ENCODE assay signal across 1 cellular context in the genomic region with DNA sequence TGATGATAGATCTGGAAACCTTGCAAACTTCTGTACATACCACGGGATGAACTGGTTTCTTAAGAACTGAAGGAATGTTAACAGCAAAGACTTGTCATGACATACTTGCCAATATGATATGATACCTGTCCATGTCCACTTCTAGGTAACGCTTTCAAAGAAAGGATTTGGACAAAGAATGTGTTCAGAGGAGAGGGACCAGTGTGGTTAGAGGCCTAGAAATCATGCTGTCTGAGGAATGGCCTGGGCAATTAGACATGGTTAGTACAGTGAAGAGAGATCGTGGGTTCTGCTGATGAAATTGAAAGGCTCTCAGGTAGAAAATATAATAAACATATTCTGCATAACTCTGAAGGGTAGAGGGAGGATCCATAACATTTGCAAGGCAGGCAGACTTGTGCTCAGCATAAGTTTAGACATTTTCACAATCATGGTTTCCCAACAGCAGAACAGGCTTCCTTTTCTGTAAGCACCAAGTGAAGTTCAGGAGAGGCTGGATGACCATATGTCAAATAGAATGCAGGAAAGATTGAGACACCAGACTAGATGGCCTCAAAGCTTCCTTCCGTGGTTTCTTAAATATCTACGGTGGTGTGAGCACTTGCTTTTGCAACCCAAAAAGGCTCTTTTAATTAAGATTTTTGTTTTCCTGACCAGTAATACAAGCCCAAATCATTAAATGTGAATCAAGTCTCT.
TF ChIP-seq lines count a peak whose summit lies in the region.

No MANE protein-coding gene starts in this region.

TF ChIP-seq in HCT116, 20 proteins besides CTCF, POLR2A, EP300 and RAD21 (continued from another document):
- TF ChIP-seq, protein P1, sequence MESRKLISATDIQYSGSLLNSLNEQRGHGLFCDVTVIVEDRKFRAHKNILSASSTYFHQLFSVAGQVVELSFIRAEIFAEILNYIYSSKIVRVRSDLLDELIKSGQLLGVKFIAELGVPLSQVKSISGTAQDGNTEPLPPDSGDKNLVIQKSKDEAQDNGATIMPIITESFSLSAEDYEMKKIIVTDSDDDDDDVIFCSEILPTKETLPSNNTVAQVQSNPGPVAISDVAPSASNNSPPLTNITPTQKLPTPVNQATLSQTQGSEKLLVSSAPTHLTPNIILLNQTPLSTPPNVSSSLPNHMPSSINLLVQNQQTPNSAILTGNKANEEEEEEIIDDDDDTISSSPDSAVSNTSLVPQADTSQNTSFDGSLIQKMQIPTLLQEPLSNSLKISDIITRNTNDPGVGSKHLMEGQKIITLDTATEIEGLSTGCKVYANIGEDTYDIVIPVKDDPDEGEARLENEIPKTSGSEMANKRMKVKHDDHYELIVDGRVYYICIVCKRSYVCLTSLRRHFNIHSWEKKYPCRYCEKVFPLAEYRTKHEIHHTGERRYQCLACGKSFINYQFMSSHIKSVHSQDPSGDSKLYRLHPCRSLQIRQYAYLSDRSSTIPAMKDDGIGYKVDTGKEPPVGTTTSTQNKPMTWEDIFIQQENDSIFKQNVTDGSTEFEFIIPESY (IDR thresholded peaks at IDR 0.05; ENCODE audit: extremely low read depth, insufficient replicate concordance, low read length) = no peak
- TF ChIP-seq EZH2phosphoT487 (IDR thresholded peaks at IDR 0.05; ENCODE audit: borderline replicate concordance) (no peak), SIN3A (IDR thresholded peaks at IDR 0.05; ENCODE audit: low read depth) (no peak), SRF (IDR thresholded peaks at IDR 0.05; ENCODE audit: low read depth) (no peak), POLR2AphosphoS5 (IDR thresholded peaks at IDR 0.05; ENCODE audit: low read depth, low read length) (no peak), ELF1 (IDR thresholded peaks at IDR 0.05; ENCODE audit: borderline replicate concordance, low read depth) (no peak)
